ENCODE assay signal across 26 cellular contexts in the genomic region with DNA sequence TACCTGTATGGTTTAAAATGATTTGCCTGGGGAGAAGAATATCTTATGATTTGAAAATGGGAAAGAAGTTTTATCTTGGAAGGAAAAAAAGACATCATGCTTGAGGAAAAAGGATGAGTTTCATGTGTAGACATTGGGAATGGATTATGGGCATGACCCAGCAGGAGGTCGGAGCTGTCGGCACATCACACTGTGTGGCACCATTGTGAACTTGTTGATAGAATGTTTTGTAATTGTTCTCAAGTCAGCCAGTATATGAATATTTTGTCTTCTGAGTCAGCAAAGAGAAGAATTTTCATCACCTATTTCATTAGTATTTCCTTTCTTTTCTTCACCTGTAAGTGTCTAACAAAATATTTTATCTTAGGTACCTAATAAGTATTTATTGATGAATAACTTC. TPM values are rescaled to one million over a fixed set of nuclear protein-coding genes. Genes with fewer than 3 reads are reported as not detected.
"Had no signal": no experiment of that assay in that cellular context is flagged by ENCODE, and none has a peak within 500 bp of the region (broad histone marks: within the 10 kb centered on the region; RNA-seq: fewer than 3 reads in every experiment).

No MANE protein-coding gene starts in this region.

- FAIRE-seq: urothelium cell line had no signal

- H3K79me2 ChIP-seq: hepatocyte had no signal

- H2AFZ ChIP-seq: hepatocyte had no signal

- H3K27me3 ChIP-seq: hepatocyte, ovary, right atrium auricular region, right lobe of liver, stomach, tibial artery had no signal

- H3K27ac ChIP-seq: hepatocyte, lower lobe of right lung, ovary, right atrium auricular region, right lobe of liver, stomach, suprapubic skin, thoracic aorta, tibial artery, upper lobe of right lung had no signal

- H3K4me1 ChIP-seq: lower lobe of right lung, right atrium auricular region, right lobe of liver, stomach, suprapubic skin, tibial artery, upper lobe of right lung had no signal

- DNase-seq: islet precursor cell; kidney glomerular epithelial cell; left cardiac atrium; lower lobe of right lung; mesendoderm; mucosa of descending colon; naive thymus-derived CD4-positive, alpha-beta T cell; ovary; right lobe of liver; stimulated activated CD4-positive, alpha-beta T cell treated with anti-CD3 and anti-CD28 coated beads, Interleukin-1b, Interleukin-23, amount 100 ng/mL, for 48 hours; stimulated activated CD4-positive, alpha-beta T cell treated with anti-CD3 and anti-CD28 coated beads, Interleukin-4, amount 100 ng/mL, for 1 hour; stimulated activated naive B cell treated with anti-CD40 and anti-IgM and Interleukin-4, amounts not matched to agents 10 μg/mL and 1 μg/mL and 100 μg/mL, for 72 hours; stimulated activated naive CD8-positive, alpha-beta T cell treated with anti-CD3 and anti-CD28 coated beads, Interleukin-15, Interleukin-2, amounts not matched to agents 100 U/mL and 50 U/mL, for 24 hours; stomach; tibial artery; trophoblast cell; upper lobe of right lung had no signal

- H3K4me3 ChIP-seq: hepatocyte, lower lobe of right lung, mucosa of descending colon, ovary, right atrium auricular region, right lobe of liver, smooth muscle cell, stomach, suprapubic skin, thoracic aorta, tibial artery, upper lobe of right lung had no signal

- ATAC-seq: left lobe of liver; lower lobe of right lung; mucosa of descending colon; naive thymus-derived CD4-positive, alpha-beta T cell; natural killer cell treated with Interleukin-12 subunit alpha and Interleukin-12 subunit beta and Interleukin-15 and Interleukin-18, amount 100 ng/mL, for 72 hours; right lobe of liver; stimulated activated naive B cell treated with anti-CD40 and anti-IgM and Interleukin-4, amounts not matched to agents 10 μg/mL and 1 μg/mL and 100 μg/mL, for 72 hours; stimulated activated naive CD8-positive, alpha-beta T cell treated with anti-CD3 and anti-CD28 coated beads, Interleukin-15, Interleukin-2, amounts not matched to agents 100 U/mL and 50 U/mL, for 24 hours; upper lobe of right lung had no signal

- H3K4me2 ChIP-seq: hepatocyte, smooth muscle cell had no signal

- H3K9me3 ChIP-seq: lower lobe of right lung, mucosa of descending colon, ovary, right atrium auricular region, right lobe of liver, stomach, suprapubic skin, thoracic aorta, tibial artery, upper lobe of right lung had no signal

- H3K36me3 ChIP-seq: lower lobe of right lung, ovary, right atrium auricular region, right lobe of liver, stomach, suprapubic skin, thoracic aorta, tibial artery, upper lobe of right lung had no signal

RNA-seq across cellular contexts. Expression of a gene that starts 60.0 kb away (rescaled TPM):
- total RNA-seq: lower lobe of right lung; natural killer cell treated with Interleukin-12 subunit alpha and Interleukin-12 subunit beta and Interleukin-15 and Interleukin-18, amount 100 ng/mL, for 72 hours; right atrium auricular region; upper lobe of right lung had no signal
- polyA plus RNA-seq: liver; naive thymus-derived CD4-positive, alpha-beta T cell had no signal
